Comparison of ENCODE assay signal across 8 cellular contexts in genomic region chr6:31558631-31559500, GRCh38. TPM values are rescaled to one million over a fixed set of nuclear protein-coding genes. Genes with fewer than 3 reads are reported as not detected.
DNase-seq lines count a peak whose midpoint lies in the region; ATAC-seq and TF ChIP-seq lines count a peak whose summit lies in the region.

No MANE protein-coding gene starts in this region.

- H3K4me1 ChIP-seq in SJSA1 (replicated peaks): peaks cover 39% of the 10 kb centered on the region
- peaks cover 0 to 27% of the 10 kb centered on the region in 2 donors for H3K4me1 ChIP-seq in lung (ENCODE audit: control insufficient read depth in 2 of 2, insufficient read depth in 2 of 2, low read length in 2 of 2)

- no peaks in the 10 kb centered on the region for H3K9me3 ChIP-seq in SJSA1 (replicated peaks)
- H3K9me3 ChIP-seq in lung (ENCODE audit: control insufficient read depth in 2 of 2, insufficient read depth in 1 of 2, low read length in 1 of 2): no peaks in the 10 kb centered on the region

- H3K27me3 ChIP-seq in SJSA1 (replicated peaks) (no peaks in the 10 kb centered on the region), lung (ENCODE audit: control insufficient read depth, insufficient read depth) (no peaks in the 10 kb centered on the region)

- H3K4me3 ChIP-seq in SJSA1: no peak overlapping the region
- H3K4me3 ChIP-seq in lung: no peak overlapping the region

- WGBS in lung, 2 donors: 37 to 58% methylated on average over 14 of the region's 14 CpGs

- DNase-seq in SJSA1 (ENCODE audit: low read depth in 1 of 2, low spot score in 2 of 2) (no peak), lung (ENCODE audit: low spot score) (peak; percentile 56), substantia nigra (lab: John Stamatoyannopoulos, UW) (peak in 14 of 49 donors; percentile 7 to 45 (median 22)), 8988T (no peak), mucosa of gallbladder (ENCODE audit: low spot score) (no peak)
- DNase-seq in activated naive CD8-positive, alpha-beta T cell treated with anti-CD3 and anti-CD28 coated beads, Interleukin-2, amount 50 U/mL, for 16 hours (ENCODE audit: low read depth, low spot score): peak; percentile 49

- no peak for TF ChIP-seq CTCF in lung (IDR thresholded peaks at IDR 0.05; ENCODE audit: control extremely low read depth, extremely low read depth)

- H3K27ac ChIP-seq in SJSA1: peak overlapping the region; percentile 77; the same call in 1 of the 2 replicates
- peak overlapping the region; percentile 24 to 87 for H3K27ac ChIP-seq in lung (ENCODE audit: low read depth in 1 of 2, low read length in 1 of 2)
- H3K27ac ChIP-seq in substantia nigra (ENCODE audit: low read depth, low read length, poor library complexity, severe bottlenecking): peak overlapping the region; percentile 68

- peaks cover 39% of the 10 kb centered on the region for H3K36me3 ChIP-seq in SJSA1
- peaks cover 6 to 20% of the 10 kb centered on the region in 2 donors for H3K36me3 ChIP-seq in lung (ENCODE audit: control insufficient read depth in 2 of 2, insufficient read depth in 2 of 2, low read length in 2 of 2)

- ATAC-seq in GM18502 (IDR thresholded peaks at IDR 0.05; ENCODE audit: poor library complexity, unreplicated experiment) (peak; percentile 32), lung (ENCODE audit: insufficient read depth, low FRiP score) (peak; percentile 36), HG03520 (IDR thresholded peaks at IDR 0.05; ENCODE audit: unreplicated experiment) (no peak)

RNA-seq across cellular contexts. Expression of gene NFKBIL1, which starts 11.5 kb away (rescaled TPM):
- total RNA-seq in SJSA1 (2014; rRNA removed; shearing (Covaris generic)): 21.0 and 22.3 TPM in 2 replicates
- total RNA-seq in lung: 10 to 100 TPM; 13.5 to 19.2 TPM
- polyA plus RNA-seq in lung: 10 to 100 TPM; 18.9 to 32.2 TPM
- total RNA-seq in mucosa of gallbladder: 27.7 TPM

RNA-seq across cellular contexts. Expression of gene ATP6V1G2, which starts 12.5 kb away (rescaled TPM):
- total RNA-seq in SJSA1 (2014; rRNA removed; shearing (Covaris generic)): 0.13 TPM in 1 of 2 replicates, not detected in the other
- total RNA-seq in lung (1 to 10 TPM in 1 of 2 donors, under 1 TPM in 1; 0.28 to 1.5 TPM), mucosa of gallbladder (4.1 TPM)
- under 1 TPM; 0.47 to 0.56 TPM for polyA plus RNA-seq in lung

RNA-seq across cellular contexts. Expression of gene LTA, which starts 13.2 kb away (rescaled TPM):
- total RNA-seq in SJSA1 (2014; rRNA removed; shearing (Covaris generic)): not detected in 2 replicates
- total RNA-seq in lung (1 to 10 TPM in 1 of 2 donors, under 1 TPM in 1; 0.54 to 1.2 TPM), mucosa of gallbladder (1.9 TPM)
- under 1 TPM; 0.28 to 0.40 TPM for polyA plus RNA-seq in lung

RNA-seq across cellular contexts. Expression of gene TNF, which starts 16.5 kb away (rescaled TPM):
- total RNA-seq in SJSA1 (2014; rRNA removed; shearing (Covaris generic)): not detected in 2 replicates
- 1 to 10 TPM in 1 of 2 donors, under 1 TPM in 1; 0.23 to 6.6 TPM for total RNA-seq in lung
- polyA plus RNA-seq in lung: 10 to 100 TPM in 1 of 2 donors, 1 to 10 TPM in 1; 1.6 to 15.7 TPM
- total RNA-seq in mucosa of gallbladder: 6.6 TPM

RNA-seq across cellular contexts. Expression of gene DDX39B, which starts 17.1 kb away (rescaled TPM):
- total RNA-seq in SJSA1 (2014; rRNA removed; shearing (Covaris generic)): 399 and 467 TPM in 2 replicates
- total RNA-seq in lung (100 to 1,000 TPM; 316 to 418 TPM), mucosa of gallbladder (246 TPM)
- 100 to 1,000 TPM; 318 to 354 TPM for polyA plus RNA-seq in lung

Comparison
In these comparisons a context has a peak if more than half of its experiments do, and no peak if none do; other contexts are left out.
1. DNase-seq: peak in activated naive CD8-positive, alpha-beta T cell treated with anti-CD3 and anti-CD28 coated beads, Interleukin-2, amount 50 U/mL, for 16 hours (single experiment) and lung (single experiment); none in SJSA1 (0 of 2), 8988T (single experiment) and mucosa of gallbladder (single experiment).
2. Peak in every context shown above with its lines, with median percentiles within 50 percentile points of each other: H3K27ac ChIP-seq.